In genomic region chr14:76376001-76376404, GRCh38 we compare ENCODE assay signal across 8 cellular contexts. TPM values are rescaled to one million over a fixed set of nuclear protein-coding genes. Genes with fewer than 3 reads are reported as not detected.
DNase-seq lines count a peak whose midpoint lies in the region; ATAC-seq and TF ChIP-seq lines count a peak whose summit lies in the region.

Gene ESRRB (plus strand): TSS chr14:76376137. CDS start chr14:76376402, 265 bp downstream.

- H3K36me3 ChIP-seq in BLaER1 treated with 17β-estradiol and CSF1 and Interleukin-3, amounts not matched to agents 10 nM and 100 nM = no peaks in the 10 kb centered on the region
- no peaks in the 10 kb centered on the region for H3K36me3 ChIP-seq in mucosa of descending colon (ENCODE audit: low read depth)
- H3K36me3 ChIP-seq in effector memory CD4-positive, alpha-beta T cell (ENCODE audit: control insufficient read depth, insufficient read depth, low read length) = no peaks in the 10 kb centered on the region

- TF ChIP-seq CTCF in endothelial cell (IDR thresholded peaks at IDR 0.05; ENCODE audit: unreplicated experiment) = no peak
- no peak for TF ChIP-seq CTCF in mucosa of descending colon (IDR thresholded peaks at IDR 0.05)

- peaks cover 9% of the 10 kb centered on the region for H3K4me1 Mint-ChIP-seq in endothelial cell (ENCODE audit: unreplicated experiment)

- H3K4me3 ChIP-seq in BLaER1 treated with 17β-estradiol and CSF1 and Interleukin-3, amounts not matched to agents 10 nM and 100 nM = peak within 1 kb of the TSS in 6 of 10 experiments; percentile 18 to 55 (median 48); a peak in 9 of 20 replicates
- H3K4me3 ChIP-seq in mucosa of descending colon = no peak within 1 kb of the TSS
- H3K4me3 ChIP-seq in effector memory CD4-positive, alpha-beta T cell (ENCODE audit: insufficient read depth, low read depth, low read length, poor library complexity, severe bottlenecking) = no peak within 1 kb of the TSS

- H4K20me1 ChIP-seq in BLaER1 treated with 17β-estradiol and CSF1 and Interleukin-3, amounts not matched to agents 10 nM and 100 nM = peaks cover 0 to 18% (median 4%) of the 10 kb centered on the region in 11 experiments; a peak in 5 of 22 replicates

- ATAC-seq in mucosa of descending colon (peak; percentile 29), GM21786 (IDR thresholded peaks at IDR 0.05; ENCODE audit: unreplicated experiment) (no peak), GM19324 (IDR thresholded peaks at IDR 0.05; ENCODE audit: low FRiP score, unreplicated experiment) (no peak)

- peak within 1 kb of the TSS; percentile 89 for H3K4me3 Mint-ChIP-seq in endothelial cell (ENCODE audit: unreplicated experiment)

- H3K9me3 ChIP-seq in BLaER1 treated with 17β-estradiol and CSF1 and Interleukin-3, amounts not matched to agents 10 nM and 100 nM (replicated peaks in 1 of 11) = peaks cover 0 to 9% (median 6%) of the 10 kb centered on the region in 11 experiments; a peak in 5 of 22 replicates
- H3K9me3 ChIP-seq in mucosa of descending colon = no peaks in the 10 kb centered on the region
- H3K9me3 ChIP-seq in effector memory CD4-positive, alpha-beta T cell (ENCODE audit: control insufficient read depth, low read length) = no peaks in the 10 kb centered on the region

- no peak within 1 kb of the TSS for H3K27ac ChIP-seq in BLaER1 treated with 17β-estradiol and CSF1 and Interleukin-3, amounts not matched to agents 10 nM and 100 nM
- H3K27ac ChIP-seq in effector memory CD4-positive, alpha-beta T cell (ENCODE audit: insufficient read depth, low read length, poor library complexity, severe bottlenecking) = no peak within 1 kb of the TSS

- no peaks in the 10 kb centered on the region for H3K36me3 Mint-ChIP-seq in endothelial cell (ENCODE audit: low read depth, unreplicated experiment)

- H3K27ac Mint-ChIP-seq in endothelial cell (ENCODE audit: unreplicated experiment) = no peak within 1 kb of the TSS

- H3K4me2 ChIP-seq in BLaER1 treated with 17β-estradiol and CSF1 and Interleukin-3, amounts not matched to agents 10 nM and 100 nM = peak within 1 kb of the TSS in 7 of 11 experiments; percentile 1 to 93 (median 52); a peak in 10 of 22 replicates

- H3K9me3 Mint-ChIP-seq in endothelial cell (ENCODE audit: unreplicated experiment) = no peaks in the 10 kb centered on the region

- H3K9ac ChIP-seq in BLaER1 treated with 17β-estradiol and CSF1 and Interleukin-3, amounts not matched to agents 10 nM and 100 nM = 0 out of 22 replicates have a peak within 1 kb of the TSS, but pooled peaks of 1 of the 11 experiments have one; percentile 31

- intact Hi-C loops in mucosa of descending colon (cut with DNase I, micrococcal nuclease) = no loop called here

- peaks cover 63 to 81% (median 78%) of the 10 kb centered on the region in 11 experiments for H3K27me3 ChIP-seq in BLaER1 treated with 17β-estradiol and CSF1 and Interleukin-3, amounts not matched to agents 10 nM and 100 nM
- H3K27me3 ChIP-seq in effector memory CD4-positive, alpha-beta T cell (replicated peaks; ENCODE audit: control insufficient read depth, insufficient read depth, low read length, poor library complexity, severe bottlenecking) = peaks cover 19% of the 10 kb centered on the region

- H3K4me1 ChIP-seq in BLaER1 treated with 17β-estradiol and CSF1 and Interleukin-3, amounts not matched to agents 10 nM and 100 nM = peaks cover 0 to 15% (median 6%) of the 10 kb centered on the region in 10 experiments; a peak in 6 of 20 replicates
- no peaks in the 10 kb centered on the region for H3K4me1 ChIP-seq in mucosa of descending colon (ENCODE audit: low read depth)
- no peaks in the 10 kb centered on the region for H3K4me1 ChIP-seq in effector memory CD4-positive, alpha-beta T cell (ENCODE audit: control insufficient read depth, insufficient read depth, low read length, poor library complexity, severe bottlenecking)

- DNase-seq in NCI-H510A treated with DMSO at 0.1 percent for 48 hours (lab: John Stamatoyannopoulos, UW) = peak; percentile 40
- peak; percentile 27 for DNase-seq in endothelial cell (ENCODE audit: low spot score)
- DNase-seq in mucosa of descending colon = no peak
- DNase-seq in effector memory CD4-positive, alpha-beta T cell = no peak
- DNase-seq in GM19238 (ENCODE audit: insufficient read length, low spot score) = no peak

- H3K27me3 Mint-ChIP-seq in endothelial cell (ENCODE audit: unreplicated experiment) = peaks cover 15% of the 10 kb centered on the region

RNA-seq across cellular contexts. Expression of gene ESRRB, which starts in this region (rescaled TPM):
- total RNA-seq in endothelial cell (ENCODE audit: unreplicated experiment) = 0.08 TPM
- under 1 TPM in 2 of 3 donors, not detected in 1; 0.14 to 0.32 TPM for total RNA-seq in mucosa of descending colon

Comparison
In these comparisons a context has a peak if more than half of its experiments do, and no peak if none do; other contexts are left out.
1. Peak in DNase-seq in endothelial cell; RNA of the gene not detected or under 1 TPM.
2. Peak in ATAC-seq in mucosa of descending colon; RNA of the gene not detected or under 1 TPM.
3. H3K4me3 ChIP-seq: peak in BLaER1 treated with 17β-estradiol and CSF1 and Interleukin-3, amounts not matched to agents 10 nM and 100 nM (6 of 10); none in mucosa of descending colon (single experiment) and effector memory CD4-positive, alpha-beta T cell (single experiment).